ENCODE assay signal across 1 cellular context in the genomic region with DNA sequence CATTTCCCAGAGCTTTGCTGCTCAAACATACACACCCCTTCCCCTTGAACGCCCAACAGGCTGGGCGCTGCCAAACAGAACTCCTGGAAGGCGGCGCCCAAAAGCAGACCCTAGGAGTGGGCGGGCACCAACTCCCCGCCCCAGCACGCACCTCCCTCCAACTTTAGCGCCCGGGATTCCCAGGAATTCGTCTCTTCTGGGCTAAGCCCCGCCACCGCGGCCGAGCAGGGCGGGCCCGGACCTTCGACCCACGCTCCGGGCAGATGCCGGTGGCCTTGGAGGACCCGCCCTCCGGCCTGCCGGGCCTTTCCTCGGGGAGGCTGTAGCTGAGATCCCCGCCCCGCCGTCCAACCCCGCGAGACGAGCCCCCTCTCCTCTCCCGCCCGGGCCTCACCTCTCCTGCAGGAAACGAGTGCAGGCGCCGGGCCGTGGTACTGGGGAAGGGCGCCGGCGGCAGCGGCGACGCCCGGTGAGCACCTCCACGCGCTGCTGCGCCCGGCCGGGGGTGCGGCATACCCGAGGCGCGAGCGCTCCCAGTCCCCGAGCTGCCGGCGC.
TF ChIP-seq lines count a peak whose summit lies in the region.

No MANE protein-coding gene starts in this region.

TF ChIP-seq in HepG2, 621 proteins besides CTCF, POLR2A, EP300 and RAD21 (continued from another document and continues in another):
- TF ChIP-seq ZNF407 (CRISPR knock-in tag; IDR thresholded peaks at IDR 0.05; ENCODE audit: not compliant biosample characterization) (peak; percentile 89), EZH2 (conservative IDR thresholded peaks at IDR 0.05; ENCODE audit: low read depth, low read length) (no peak), SETDB1 (CRISPR knock-in tag; IDR thresholded peaks at IDR 0.05; ENCODE audit: borderline replicate concordance) (no peak), ZNF558 (CRISPR knock-in tag; IDR thresholded peaks at IDR 0.05; ENCODE audit: borderline replicate concordance) (no peak), ZNF784 (CRISPR knock-in tag; IDR thresholded peaks at IDR 0.05; ENCODE audit: borderline replicate concordance) (no peak), CSRNP2 (CRISPR knock-in tag; conservative IDR thresholded peaks at IDR 0.05; ENCODE audit: low read depth) (0 out of 2 replicates have a peak, but pooled peaks have one; percentile 50), PCBP1 (IDR thresholded peaks at IDR 0.05; ENCODE audit: borderline replicate concordance, low read depth, low read length) (0 out of 2 replicates have a peak, but pooled peaks have one; percentile 40), PRMT3 (CRISPR knock-in tag; IDR thresholded peaks at IDR 0.05; ENCODE audit: borderline replicate concordance, low read depth) (no peak; the same call in 1 of the 2 replicates), TBL1XR1 (IDR thresholded peaks at IDR 0.05; ENCODE audit: borderline replicate concordance, low read length, partially characterized antibody) (no peak), YEATS2 (CRISPR knock-in tag; IDR thresholded peaks at IDR 0.05; ENCODE audit: borderline replicate concordance) (no peak), ZBTB7B (CRISPR knock-in tag; IDR thresholded peaks at IDR 0.05) (no peak; the same call in 1 of the 2 replicates), ZNF652 (CRISPR knock-in tag; IDR thresholded peaks at IDR 0.05; ENCODE audit: borderline replicate concordance, low read depth) (no peak), ZNF496 (CRISPR knock-in tag; IDR thresholded peaks at IDR 0.05; ENCODE audit: insufficient replicate concordance) (no peak), EED (CRISPR knock-in tag; IDR thresholded peaks at IDR 0.05) (no peak), ZFP91 (CRISPR knock-in tag; IDR thresholded peaks at IDR 0.05; ENCODE audit: borderline replicate concordance) (peak; percentile 3; the same call in 1 of the 2 replicates), POLR2AphosphoS5 (IDR thresholded peaks at IDR 0.05; ENCODE audit: low read depth, low read length) (no peak), ZFYVE20 (CRISPR knock-in tag; IDR thresholded peaks at IDR 0.05; ENCODE audit: borderline replicate concordance, low read depth) (no peak), MZF1 (CRISPR knock-in tag; IDR thresholded peaks at IDR 0.05; ENCODE audit: borderline replicate concordance) (no peak), BCLAF1 (IDR thresholded peaks at IDR 0.05) (no peak), ZNF484 (CRISPR knock-in tag; IDR thresholded peaks at IDR 0.05; ENCODE audit: borderline replicate concordance, low read depth) (no peak), NFE2 (CRISPR knock-in tag; IDR thresholded peaks at IDR 0.05) (no peak), ZNF274 (CRISPR knock-in tag; IDR thresholded peaks at IDR 0.05) (0 out of 2 replicates have a peak, but pooled peaks have one; percentile 86), GABPA (IDR thresholded peaks at IDR 0.05; ENCODE audit: low read depth, low read length) (no peak), GABPA (CRISPR knock-in tag; IDR thresholded peaks at IDR 0.05; ENCODE audit: low read depth) (no peak), ZNF773 (CRISPR knock-in tag; IDR thresholded peaks at IDR 0.05; ENCODE audit: borderline replicate concordance) (no peak), HOXD1 (CRISPR knock-in tag; IDR thresholded peaks at IDR 0.05) (0 out of 2 replicates have a peak, but pooled peaks have one; percentile 14), ZBTB42 (CRISPR knock-in tag; IDR thresholded peaks at IDR 0.05) (no peak; the same call in 1 of the 2 replicates), ZNF33B (CRISPR knock-in tag; IDR thresholded peaks at IDR 0.05) (peak; percentile 98; the same call in 1 of the 2 replicates), HDAC2 (CRISPR knock-in tag; IDR thresholded peaks at IDR 0.05) (peak; percentile 29; the same call in 1 of the 2 replicates), ZNF256 (CRISPR knock-in tag; conservative IDR thresholded peaks at IDR 0.05) (no peak), KDM3A (CRISPR knock-in tag; IDR thresholded peaks at IDR 0.05; ENCODE audit: low read depth) (no peak)
- TF ChIP-seq, protein P1, sequence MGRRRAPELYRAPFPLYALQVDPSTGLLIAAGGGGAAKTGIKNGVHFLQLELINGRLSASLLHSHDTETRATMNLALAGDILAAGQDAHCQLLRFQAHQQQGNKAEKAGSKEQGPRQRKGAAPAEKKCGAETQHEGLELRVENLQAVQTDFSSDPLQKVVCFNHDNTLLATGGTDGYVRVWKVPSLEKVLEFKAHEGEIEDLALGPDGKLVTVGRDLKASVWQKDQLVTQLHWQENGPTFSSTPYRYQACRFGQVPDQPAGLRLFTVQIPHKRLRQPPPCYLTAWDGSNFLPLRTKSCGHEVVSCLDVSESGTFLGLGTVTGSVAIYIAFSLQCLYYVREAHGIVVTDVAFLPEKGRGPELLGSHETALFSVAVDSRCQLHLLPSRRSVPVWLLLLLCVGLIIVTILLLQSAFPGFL (CRISPR knock-in tag; IDR thresholded peaks at IDR 0.05): no peak
- TF ChIP-seq, protein P2, sequence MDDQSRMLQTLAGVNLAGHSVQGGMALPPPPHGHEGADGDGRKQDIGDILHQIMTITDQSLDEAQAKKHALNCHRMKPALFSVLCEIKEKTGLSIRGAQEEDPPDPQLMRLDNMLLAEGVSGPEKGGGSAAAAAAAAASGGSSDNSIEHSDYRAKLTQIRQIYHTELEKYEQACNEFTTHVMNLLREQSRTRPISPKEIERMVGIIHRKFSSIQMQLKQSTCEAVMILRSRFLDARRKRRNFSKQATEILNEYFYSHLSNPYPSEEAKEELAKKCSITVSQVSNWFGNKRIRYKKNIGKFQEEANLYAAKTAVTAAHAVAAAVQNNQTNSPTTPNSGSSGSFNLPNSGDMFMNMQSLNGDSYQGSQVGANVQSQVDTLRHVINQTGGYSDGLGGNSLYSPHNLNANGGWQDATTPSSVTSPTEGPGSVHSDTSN (CRISPR knock-in tag; IDR thresholded peaks at IDR 0.05; ENCODE audit: borderline replicate concordance): no peak
- TF ChIP-seq, protein P3, sequence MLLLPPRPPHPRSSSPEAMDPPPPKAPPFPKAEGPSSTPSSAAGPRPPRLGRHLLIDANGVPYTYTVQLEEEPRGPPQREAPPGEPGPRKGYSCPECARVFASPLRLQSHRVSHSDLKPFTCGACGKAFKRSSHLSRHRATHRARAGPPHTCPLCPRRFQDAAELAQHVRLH (CRISPR knock-in tag; IDR thresholded peaks at IDR 0.05; ENCODE audit: borderline replicate concordance, low read depth): no peak; the same call in 1 of the 2 replicates
